Comparison of ENCODE assay signal across 15 cellular contexts in genomic region chr12:19447386-19447785, GRCh38.
"Had no signal": no experiment of that assay in that cellular context is flagged by ENCODE, and none has a peak within 500 bp of the region (broad histone marks: within the 10 kb centered on the region; RNA-seq: fewer than 3 reads in every experiment).

No MANE protein-coding gene starts in this region.

- H3K36me3 ChIP-seq: thyroid gland, uterus had no signal

- H3K9me3 Mint-ChIP-seq: activated T-cell treated with anti-CD3 and anti-CD28 coated beads, Interleukin-2, amount 50 U/mL, for 72 hours; immature natural killer cell; stimulated activated effector memory CD8-positive, alpha-beta T cell treated with anti-CD3 and anti-CD28 coated beads, Interleukin-12 subunit alpha, Interleukin-12 subunit beta, amount 100 ng/mL, for 72 hours had no signal

- H3K9me3 ChIP-seq: lower lobe of right lung, thyroid gland, uterus had no signal

- H3K27ac ChIP-seq: lower lobe of right lung, parathyroid adenoma, thyroid gland, uterus had no signal

- DNase-seq: activated CD4-positive, alpha-beta T cell treated with anti-CD3 and anti-CD28 coated beads for 48 hours; activated CD8-positive, alpha-beta memory T cell treated with anti-CD3 and anti-CD28 coated beads, Interleukin-2, amount 50 U/mL, for 48 hours; activated gamma-delta T cell treated with Interleukin-2 at 50 U/mL for 16 hours; activated T-cell treated with anti-CD3 and anti-CD28 coated beads, Interleukin-2, amount 50 U/mL, for 72 hours; aorta; cortex of kidney; effector CD4-positive, alpha-beta T cell; foreskin fibroblast; immature natural killer cell; left cardiac atrium; lower lobe of right lung; thyroid gland; uterus had no signal

- H2AFZ ChIP-seq: parathyroid adenoma had no signal

- ATAC-seq: activated T-cell treated with anti-CD3 and anti-CD28 coated beads, Interleukin-2, amount 50 U/mL, for 72 hours; left cardiac atrium; lower lobe of right lung; stimulated activated effector memory CD8-positive, alpha-beta T cell treated with anti-CD3 and anti-CD28 coated beads, Interleukin-12 subunit alpha, Interleukin-12 subunit beta, amount 100 ng/mL, for 72 hours had no signal

- H3K27me3 ChIP-seq: thyroid gland, uterus had no signal

- H3K27ac Mint-ChIP-seq: activated T-cell treated with anti-CD3 and anti-CD28 coated beads, Interleukin-2, amount 50 U/mL, for 72 hours had no signal

- H3K4me3 Mint-ChIP-seq: activated T-cell treated with anti-CD3 and anti-CD28 coated beads, Interleukin-2, amount 50 U/mL, for 72 hours; immature natural killer cell; stimulated activated effector memory CD8-positive, alpha-beta T cell treated with anti-CD3 and anti-CD28 coated beads, Interleukin-12 subunit alpha, Interleukin-12 subunit beta, amount 100 ng/mL, for 72 hours had no signal

- H3K9ac ChIP-seq: parathyroid adenoma had no signal

- H3K4me3 ChIP-seq: lower lobe of right lung, thyroid gland, uterus had no signal

- H3K4me1 ChIP-seq: uterus had no signal
